In the genomic region with DNA sequence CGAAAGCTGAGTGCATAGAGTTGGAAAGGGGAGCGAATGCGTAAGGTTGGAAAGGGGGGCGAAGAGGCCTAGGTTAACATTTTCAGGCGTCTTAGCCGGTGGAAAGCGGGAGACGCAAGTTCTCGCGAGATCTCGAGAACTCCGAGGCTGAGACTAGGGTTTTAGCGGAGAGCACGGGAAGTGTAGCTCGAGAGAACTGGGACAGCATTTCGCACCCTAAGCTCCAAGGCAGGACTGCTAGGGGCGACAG, we compare ENCODE assay signal across 8 cellular contexts. TPM values are rescaled to one million over a fixed set of nuclear protein-coding genes. Genes with fewer than 3 reads are reported as not detected.
DNase-seq lines count a peak whose midpoint lies in the region; ATAC-seq and TF ChIP-seq lines count a peak whose summit lies in the region.

No MANE protein-coding gene starts in this region.

- 1% methylated on average over 17 of the region's 17 CpGs for WGBS in ectodermal cell, 2 experiments
- WGBS in thyroid gland, 2 donors: 0 to 1% methylated on average over 16 of the region's 17 CpGs

- DNase-seq in stimulated activated CD4-positive, alpha-beta T cell treated with anti-CD3 and anti-CD28 coated beads, Interleukin-1b, Interleukin-23, amount 100 ng/mL, for 48 hours: peak; percentile 74
- DNase-seq in stimulated activated CD4-positive, alpha-beta T cell treated with anti-CD3 and anti-CD28 coated beads, Interleukin-4, amount 100 ng/mL, for 24 hours: no peak
- DNase-seq in NCI-H1417 (lab: John Stamatoyannopoulos, UW): peak; percentile 86 to 99 (median 99)
- peak; percentile 42 to 66 for DNase-seq in SW 1271 (lab: John Stamatoyannopoulos, UW)
- no peak for DNase-seq in memory B cell (ENCODE audit: low spot score in 2 of 2)
- DNase-seq in thyroid gland: peak; percentile 66 to 68

- no peak for TF ChIP-seq CTCF in thyroid gland (IDR thresholded peaks at IDR 0.05)

- peak overlapping the region; percentile 100 for H3K27ac ChIP-seq in ectodermal cell (ENCODE audit: insufficient read depth, low read depth, low read length, poor library complexity, severe bottlenecking)
- H3K27ac ChIP-seq in thyroid gland: peak overlapping the region; percentile 100

- H3K9me3 ChIP-seq in ectodermal cell (ENCODE audit: control insufficient read depth, low read length): no peaks in the 10 kb centered on the region
- no peaks in the 10 kb centered on the region for H3K9me3 ChIP-seq in thyroid gland

- no peaks in the 10 kb centered on the region for H3K9me3 Mint-ChIP-seq in memory B cell

- peaks cover 15% of the 10 kb centered on the region for H3K4me1 Mint-ChIP-seq in memory B cell

- H3K4me1 ChIP-seq in ectodermal cell (ENCODE audit: control insufficient read depth, insufficient read depth, low read length) (peaks cover 3% of the 10 kb centered on the region), thyroid gland (peaks cover 19 to 36% of the 10 kb centered on the region in 2 donors)

- no peaks in the 10 kb centered on the region for H3K36me3 ChIP-seq in ectodermal cell (ENCODE audit: control insufficient read depth, insufficient read depth, low read length)
- no peaks in the 10 kb centered on the region for H3K36me3 ChIP-seq in thyroid gland

- ATAC-seq in HG02759 (IDR thresholded peaks at IDR 0.05; ENCODE audit: unreplicated experiment) (peak; percentile 39), memory B cell (ENCODE audit: low read depth) (peak; percentile 33)

- peaks cover 4% of the 10 kb centered on the region for H3K36me3 Mint-ChIP-seq in memory B cell

- H3K4me3 ChIP-seq in ectodermal cell (ENCODE audit: insufficient read depth, low read depth, low read length) (peak overlapping the region; percentile 60), thyroid gland (replicated peaks in 1 of 3) (peak overlapping the region; percentile 53 to 98 (median 93))

- TF ChIP-seq POLR2A in thyroid gland (IDR thresholded peaks at IDR 0.05): no peak

- intact Hi-C loops in thyroid gland (cut with DNase I): loop anchor here (10.0 kb wide), 1 partner anchor 249 kb away; the partner anchor contains the start of gene USP9X

- peaks cover 14% of the 10 kb centered on the region for H3K27me3 ChIP-seq in ectodermal cell (ENCODE audit: control insufficient read depth, insufficient read depth, low read length, poor library complexity, severe bottlenecking)
- H3K27me3 ChIP-seq in thyroid gland: no peaks in the 10 kb centered on the region

- no peaks in the 10 kb centered on the region for H3K27me3 Mint-ChIP-seq in memory B cell

- peak overlapping the region; percentile 99 for H3K4me3 Mint-ChIP-seq in memory B cell

- peak overlapping the region; percentile 100 for H3K27ac Mint-ChIP-seq in memory B cell

RNA-seq across cellular contexts. Expression of gene DDX3X, which starts 0.3 kb away (rescaled TPM):
- polyA plus RNA-seq in ectodermal cell (2013, experiment 1 of 4): 226 TPM
- 269 TPM for polyA plus RNA-seq in ectodermal cell (2013, experiment 2 of 4)
- polyA plus RNA-seq in ectodermal cell (2013, experiment 3 of 4): 140 TPM
- 157 TPM for polyA plus RNA-seq in ectodermal cell (2013, experiment 4 of 4)
- 100 to 1,000 TPM; 208 to 295 (median 278) TPM for total RNA-seq in thyroid gland

Comparison
In these comparisons a context has a peak if more than half of its experiments do, and no peak if none do; other contexts are left out.
1. DNase-seq: peak in stimulated activated CD4-positive, alpha-beta T cell treated with anti-CD3 and anti-CD28 coated beads, Interleukin-1b, Interleukin-23, amount 100 ng/mL, for 48 hours (single experiment), NCI-H1417 (3 of 3), SW 1271 (2 of 2) and thyroid gland (2 of 2); none in stimulated activated CD4-positive, alpha-beta T cell treated with anti-CD3 and anti-CD28 coated beads, Interleukin-4, amount 100 ng/mL, for 24 hours (single experiment) and memory B cell (0 of 2).